24 cellular contexts compared by ENCODE assay signal in the genomic region with DNA sequence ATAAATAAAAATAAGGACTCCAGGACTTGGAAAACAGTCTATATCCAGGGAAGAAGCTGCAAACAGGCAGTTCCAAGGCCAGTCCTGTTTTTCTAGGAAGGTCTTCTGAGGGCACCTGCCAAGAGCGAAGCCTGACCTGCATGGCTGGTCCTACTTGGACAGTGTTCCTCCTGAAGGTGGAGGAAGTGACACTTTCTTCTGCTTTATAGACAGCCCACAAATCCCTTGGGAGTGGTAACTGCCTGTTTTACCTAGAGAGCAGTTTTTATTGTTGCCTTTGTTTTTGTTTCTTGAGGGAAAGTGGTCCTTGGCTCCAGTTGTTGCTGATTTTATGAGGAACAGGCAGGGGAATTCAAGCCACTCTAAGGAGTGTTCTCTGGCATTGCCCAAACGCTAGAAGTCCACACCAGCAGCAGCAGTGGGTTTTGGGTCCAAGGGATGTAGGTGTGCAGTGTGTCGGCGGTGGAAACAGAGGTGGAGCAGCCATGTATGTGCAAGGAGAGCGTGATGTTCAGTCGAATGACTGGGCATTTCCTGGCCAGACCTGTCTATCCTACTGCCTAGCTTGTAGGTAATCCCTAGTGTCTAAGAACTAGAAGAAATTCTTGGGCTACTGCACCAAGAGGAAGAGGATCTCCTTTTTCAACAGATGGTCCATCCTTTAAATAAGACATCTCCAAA. TPM values are rescaled to one million over a fixed set of nuclear protein-coding genes. Genes with fewer than 3 reads are reported as not detected.
DNase-seq lines count a peak whose midpoint lies in the region; ATAC-seq, FAIRE-seq and TF ChIP-seq lines count a peak whose summit lies in the region.
"Had no signal": no experiment of that assay in that cellular context is flagged by ENCODE, and none has a peak within 500 bp of the region (broad histone marks: within the 10 kb centered on the region; RNA-seq: fewer than 3 reads in every experiment).

No MANE protein-coding gene starts in this region.

- H3K9me3 ChIP-seq in KOPT-K1 (ENCODE audit: insufficient read depth, low read length, poor library complexity, severe bottlenecking) (no peaks in the 10 kb centered on the region), endodermal cell (ENCODE audit: control insufficient read depth, low read length) (no peaks in the 10 kb centered on the region), small intestine (ENCODE audit: control insufficient read depth, low read depth) (no peaks in the 10 kb centered on the region)
- H3K9me3 ChIP-seq: HAP-1, Peyer's patch had no signal

- H3K9me3 Mint-ChIP-seq in endodermal cell = no peaks in the 10 kb centered on the region
- H3K9me3 Mint-ChIP-seq in stimulated activated naive B cell treated with anti-CD40 and anti-IgM and Interleukin-4, amounts not matched to agents 10 μg/mL and 1 μg/mL and 100 μg/mL, for 72 hours = peaks cover 0 to 4% of the 10 kb centered on the region in 2 donors
- H3K9me3 Mint-ChIP-seq: activated CD4-positive, alpha-beta memory T cell treated with anti-CD3 and anti-CD28 coated beads for 36 hours; activated T-cell treated with anti-CD3 and anti-CD28 coated beads, Interleukin-2, amount 50 U/mL, for 4 hours; CD4-positive, CD25-positive, alpha-beta regulatory T cell had no signal

- WGBS in endodermal cell (ENCODE audit: insufficient coverage in 1 of 2, insufficient read length in 1 of 2), 2 experiments = 95 to 96% methylated on average over 5 to 6 of the region's 6 CpGs
- WGBS in small intestine, 3 donors = 83 to 96% (median 91%) methylated on average over 6 of the region's 6 CpGs

- no peak overlapping the region for H3K9ac ChIP-seq in endodermal cell (ENCODE audit: extremely low read depth, low read length, poor library complexity, severe bottlenecking)

- H3K27me3 ChIP-seq in endodermal cell (ENCODE audit: control insufficient read depth, insufficient read depth, low read length, poor library complexity, severe bottlenecking) (no peaks in the 10 kb centered on the region), small intestine (ENCODE audit: control insufficient read depth in 2 of 2, insufficient read depth in 2 of 2, low read length in 2 of 2) (no peaks in the 10 kb centered on the region)
- H3K27me3 ChIP-seq: Peyer's patch had no signal

- H3K36me3 ChIP-seq in KOPT-K1 (ENCODE audit: insufficient read depth, low read length) (peaks cover 24% of the 10 kb centered on the region), endodermal cell (ENCODE audit: control insufficient read depth, insufficient read depth, low read length) (peaks cover 16% of the 10 kb centered on the region), small intestine (ENCODE audit: control insufficient read depth in 2 of 2, insufficient read depth in 2 of 2, low read length in 2 of 2) (no peaks in the 10 kb centered on the region)
- H3K36me3 ChIP-seq: HAP-1, Peyer's patch had no signal

- H3K4me1 Mint-ChIP-seq in endodermal cell = peaks cover 4% of the 10 kb centered on the region
- H3K4me1 Mint-ChIP-seq in stimulated activated naive B cell treated with anti-CD40 and anti-IgM and Interleukin-4, amounts not matched to agents 10 μg/mL and 1 μg/mL and 100 μg/mL, for 72 hours = peaks cover 16 to 27% of the 10 kb centered on the region in 2 donors

- H3K4me3 Mint-ChIP-seq in endodermal cell = no peak overlapping the region
- H3K4me3 Mint-ChIP-seq in stimulated activated naive B cell treated with anti-CD40 and anti-IgM and Interleukin-4, amounts not matched to agents 10 μg/mL and 1 μg/mL and 100 μg/mL, for 72 hours = peak overlapping the region; percentile 35 to 50
- H3K4me3 Mint-ChIP-seq: activated CD4-positive, alpha-beta memory T cell treated with anti-CD3 and anti-CD28 coated beads for 36 hours; activated naive CD8-positive, alpha-beta T cell treated with anti-CD3 and anti-CD28 coated beads for 36 hours; activated T-cell treated with anti-CD3 and anti-CD28 coated beads, Interleukin-2, amount 50 U/mL, for 4 hours; CD4-positive, CD25-positive, alpha-beta regulatory T cell had no signal

- no peak for TF ChIP-seq CTCF in endodermal cell (conservative IDR thresholded peaks at IDR 0.05)

- H3K4me3 ChIP-seq in endodermal cell (ENCODE audit: low read length) (no peak overlapping the region), small intestine (ENCODE audit: low read depth in 1 of 2, low read length in 2 of 2) (no peak overlapping the region)
- H3K4me3 ChIP-seq: HAP-1, Peyer's patch had no signal

- FAIRE-seq in small intestine (lab: Jason Lieb, UNC) = no peak
- FAIRE-seq: frontal cortex, TTC549 had no signal

- H3K27ac ChIP-seq in KOPT-K1 (ENCODE audit: low read depth, low read length, poor library complexity, severe bottlenecking) = peak overlapping the region; percentile 74
- no peak overlapping the region for H3K27ac ChIP-seq in endodermal cell (ENCODE audit: low read depth, low read length)
- no peak overlapping the region for H3K27ac ChIP-seq in small intestine (ENCODE audit: low read depth in 1 of 2, low read length in 1 of 2)
- H3K27ac ChIP-seq: epithelial cell of prostate, Peyer's patch had no signal

- peak overlapping the region; percentile 23 for H3K27ac Mint-ChIP-seq in endodermal cell
- peak overlapping the region; percentile 83 for H3K27ac Mint-ChIP-seq in stimulated activated naive B cell treated with anti-CD40 and anti-IgM and Interleukin-4, amounts not matched to agents 10 μg/mL and 1 μg/mL and 100 μg/mL, for 72 hours
- H3K27ac Mint-ChIP-seq: activated CD4-positive, alpha-beta memory T cell treated with anti-CD3 and anti-CD28 coated beads for 36 hours; activated naive CD8-positive, alpha-beta T cell treated with anti-CD3 and anti-CD28 coated beads for 36 hours had no signal

- no peaks in the 10 kb centered on the region for H3K27me3 Mint-ChIP-seq in endodermal cell (ENCODE audit: insufficient read depth)
- peaks cover 59 to 78% of the 10 kb centered on the region in 2 donors for H3K27me3 Mint-ChIP-seq in stimulated activated naive B cell treated with anti-CD40 and anti-IgM and Interleukin-4, amounts not matched to agents 10 μg/mL and 1 μg/mL and 100 μg/mL, for 72 hours
- H3K27me3 Mint-ChIP-seq: activated CD4-positive, alpha-beta memory T cell treated with anti-CD3 and anti-CD28 coated beads for 36 hours; activated naive CD8-positive, alpha-beta T cell treated with anti-CD3 and anti-CD28 coated beads for 36 hours; CD4-positive, CD25-positive, alpha-beta regulatory T cell had no signal

- peak; percentile 96 to 97 for ATAC-seq in stimulated activated naive B cell treated with anti-CD40 and anti-IgM and Interleukin-4, amounts not matched to agents 10 μg/mL and 1 μg/mL and 100 μg/mL, for 72 hours (replicated peaks)
- ATAC-seq: activated T-cell treated with anti-CD3 and anti-CD28 coated beads, Interleukin-2, amount 50 U/mL, for 4 hours had no signal

- H3K36me3 Mint-ChIP-seq in endodermal cell (ENCODE audit: low read depth) = peaks cover 18% of the 10 kb centered on the region
- H3K36me3 Mint-ChIP-seq in stimulated activated naive B cell treated with anti-CD40 and anti-IgM and Interleukin-4, amounts not matched to agents 10 μg/mL and 1 μg/mL and 100 μg/mL, for 72 hours = no peaks in the 10 kb centered on the region
- H3K36me3 Mint-ChIP-seq: activated naive CD8-positive, alpha-beta T cell treated with anti-CD3 and anti-CD28 coated beads for 36 hours had no signal

- H3K4me1 ChIP-seq in endodermal cell (ENCODE audit: control insufficient read depth, insufficient read depth, low read length) (no peaks in the 10 kb centered on the region), small intestine (ENCODE audit: control insufficient read depth in 2 of 2, insufficient read depth in 1 of 2, low read depth in 1 of 2, low read length in 1 of 2) (no peaks in the 10 kb centered on the region)
- H3K4me1 ChIP-seq: HAP-1 had no signal

- peak; percentile 22 for DNase-seq in activated effector memory CD4-positive, alpha-beta T cell treated with anti-CD3 and anti-CD28 coated beads, Interleukin-2, amount 50 U/mL, for 16 hours
- DNase-seq in activated effector memory CD4-positive, alpha-beta T cell treated with Interleukin-2 at 50 U/mL for 16 hours = no peak
- DNase-seq in endodermal cell = no peak
- DNase-seq in stimulated activated naive B cell treated with anti-CD40 and anti-IgM and Interleukin-4, amounts not matched to agents 10 μg/mL and 1 μg/mL and 100 μg/mL, for 72 hours = peak; percentile 27
- no peak for DNase-seq in small intestine
- no peak for DNase-seq in occipital lobe (lab: John Stamatoyannopoulos, UW)
- no peak for DNase-seq in activated T-cell treated with anti-CD3 and anti-CD28 coated beads for 4 hours
- DNase-seq: activated CD4-positive, alpha-beta memory T cell treated with anti-CD3 and anti-CD28 coated beads for 36 hours; activated naive CD8-positive, alpha-beta T cell treated with anti-CD3 and anti-CD28 coated beads for 36 hours; activated T-cell treated with anti-CD3 and anti-CD28 coated beads, Interleukin-2, amount 50 U/mL, for 4 hours; CD4-positive, CD25-positive, alpha-beta regulatory T cell; dermis blood vessel endothelial cell; DMS53; NCI-H1417 treated with DMSO at 0.1 percent for 48 hours; Peyer's patch; retina; stimulated activated CD4-positive, alpha-beta T cell treated with anti-CD3 and anti-CD28 coated beads, Interleukin-15, amount 100 ng/mL, for 24 hours; stimulated activated naive CD4-positive, alpha-beta T cell treated with Interleukin-2 at 50 U/mL for 16 hours; trophoblast cell had no signal

RNA-seq across cellular contexts. Expression of a gene that starts 35.3 kb away (rescaled TPM):
- 1 to 10 TPM; 1.4 to 4.3 TPM for total RNA-seq in endodermal cell
- polyA plus RNA-seq in endodermal cell (2013, experiment 1 of 2) = 1.3 TPM
- polyA plus RNA-seq in endodermal cell (2013, experiment 2 of 2) = 0.70 TPM
- 10 to 100 TPM in 2 of 3 donors, 1 to 10 TPM in 1; 8.9 to 33.8 (median 30.0) TPM for polyA plus RNA-seq in small intestine
- total RNA-seq in occipital lobe = 0.31 TPM
- total RNA-seq: activated naive CD8-positive, alpha-beta T cell treated with anti-CD3 and anti-CD28 coated beads for 36 hours; CD4-positive, CD25-positive, alpha-beta regulatory T cell had no signal

Comparison
In these comparisons a context has a peak if more than half of its experiments do, and no peak if none do; other contexts are left out.
1. DNase-seq: peak in activated effector memory CD4-positive, alpha-beta T cell treated with anti-CD3 and anti-CD28 coated beads, Interleukin-2, amount 50 U/mL, for 16 hours (single experiment) and stimulated activated naive B cell treated with anti-CD40 and anti-IgM and Interleukin-4, amounts not matched to agents 10 μg/mL and 1 μg/mL and 100 μg/mL, for 72 hours (single experiment); none in activated effector memory CD4-positive, alpha-beta T cell treated with Interleukin-2 at 50 U/mL for 16 hours (single experiment), endodermal cell (single experiment), small intestine (single experiment), occipital lobe (single experiment) and activated T-cell treated with anti-CD3 and anti-CD28 coated beads for 4 hours (single experiment).